28 cellular contexts compared by ENCODE assay signal in the genomic region with DNA sequence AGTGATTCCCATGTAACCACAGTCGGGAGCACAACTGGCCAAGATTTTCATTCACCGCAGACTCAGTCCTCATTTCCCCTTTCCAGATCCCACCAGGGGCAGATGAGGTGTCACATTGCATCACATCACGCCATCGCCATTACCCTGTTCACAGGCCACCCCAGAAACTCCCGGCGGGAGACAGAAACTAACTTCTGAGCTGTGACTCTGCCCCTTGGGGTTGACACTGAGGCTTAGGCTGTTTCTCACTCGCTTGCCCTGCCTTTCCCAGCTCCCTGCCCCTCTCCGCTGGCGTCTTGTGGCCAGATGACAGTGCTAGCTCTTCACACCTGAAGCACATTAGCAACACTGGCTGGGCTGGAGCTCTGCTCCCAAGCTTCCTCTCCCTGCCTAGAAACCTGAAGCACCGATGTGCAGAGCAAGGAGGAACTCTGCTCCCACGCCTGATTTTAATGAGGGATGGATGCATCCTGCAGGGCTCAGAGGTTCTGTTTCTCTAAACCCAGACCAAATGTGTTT.
DNase-seq lines count a peak whose midpoint lies in the region; ATAC-seq and TF ChIP-seq lines count a peak whose summit lies in the region.
"Had no signal": no experiment of that assay in that cellular context is flagged by ENCODE, and none has a peak within 500 bp of the region (broad histone marks: within the 10 kb centered on the region; RNA-seq: fewer than 3 reads in every experiment).

No MANE protein-coding gene starts in this region.

- H3K27ac ChIP-seq in right atrium auricular region (peak overlapping the region; percentile 76 to 78), adrenal gland (peak overlapping the region in 3 of 5 donors; percentile 6 to 79 (median 63)), mesodermal cell (ENCODE audit: low read depth, low read length, severe bottlenecking) (peak overlapping the region; percentile 72), psoas muscle (no peak overlapping the region)
- H3K27ac ChIP-seq: BLaER1, SJSA1, skin epidermis, stomach had no signal

- WGBS in adrenal gland, 4 donors: 73 to 80% (median 76%) methylated on average over 10 to 11 of the region's 11 CpGs
- WGBS in mesodermal cell (ENCODE audit: insufficient coverage in 2 of 2), 2 experiments: 78 to 83% methylated on average over 7 to 9 of the region's 11 CpGs
- 75 to 82% (median 81%) methylated on average over 11 of the region's 11 CpGs for WGBS in psoas muscle, 3 donors

- no peaks in the 10 kb centered on the region for H3K27me3 ChIP-seq in right atrium auricular region
- no peaks in the 10 kb centered on the region for H3K27me3 ChIP-seq in adrenal gland
- H3K27me3 ChIP-seq in psoas muscle (ENCODE audit: insufficient read depth in 3 of 3, low read length in 2 of 3): no peaks in the 10 kb centered on the region
- H3K27me3 ChIP-seq: BLaER1, stomach had no signal

- no peak for DNase-seq in right atrium auricular region (ENCODE audit: low spot score)
- DNase-seq in cardiac septum (ENCODE audit: low spot score): no peak
- no peak for DNase-seq in adrenal gland
- DNase-seq in DMS114 treated with DMSO at 0.1 percent for 48 hours (lab: John Stamatoyannopoulos, UW; ENCODE audit: unreplicated experiment): no peak
- no peak for DNase-seq in psoas muscle
- no peak for DNase-seq in activated CD4-positive, alpha-beta T cell treated with anti-CD3 and anti-CD28 coated beads, Interleukin-2, amount 10 ng/mL, durations not matched to agents 24 days and 14 days
- DNase-seq: activated B cell treated with CpG ODN at 0.5 μM for 24 hours; activated CD8-positive, alpha-beta T cell treated with anti-CD3 and anti-CD28 coated beads for 36 hours; activated naive CD4-positive, alpha-beta T cell; amygdala; erythroblast; foreskin melanocyte; kidney glomerular epithelial cell; NCI-H1436; NCI-H2171; NCI-H526; OCI-M1; stimulated activated CD4-positive, alpha-beta T cell treated with anti-CD3 and anti-CD28 coated beads, Interleukin-2, amount 100 ng/mL, for 48 hours; stomach had no signal

- TF ChIP-seq CTCF in right atrium auricular region (IDR thresholded peaks at IDR 0.05) (no peak), adrenal gland (IDR thresholded peaks at IDR 0.05) (no peak), psoas muscle (IDR thresholded peaks at IDR 0.05) (no peak)

- peaks cover 10% of the 10 kb centered on the region for H3K27me3 Mint-ChIP-seq in activated CD4-positive, alpha-beta T cell treated with anti-CD3 and anti-CD28 coated beads, Interleukin-2, amount 10 ng/mL, durations not matched to agents 24 days and 14 days
- H3K27me3 Mint-ChIP-seq: activated B cell treated with CpG ODN at 0.5 μM for 24 hours had no signal

- no peak overlapping the region for H3K4me3 Mint-ChIP-seq in activated CD4-positive, alpha-beta T cell treated with anti-CD3 and anti-CD28 coated beads, Interleukin-2, amount 10 ng/mL, durations not matched to agents 24 days and 14 days
- H3K4me3 Mint-ChIP-seq: activated B cell treated with CpG ODN at 0.5 μM for 24 hours; activated CD8-positive, alpha-beta T cell treated with anti-CD3 and anti-CD28 coated beads for 36 hours; central memory CD8-positive, alpha-beta T cell; mesothelial cell of epicardium; natural killer cell treated with Interleukin-12 subunit alpha and Interleukin-12 subunit beta and Interleukin-15 and Interleukin-18, amount 100 ng/mL, for 72 hours; T-helper 2 cell treated with Interferon-gamma antibody and Interleukin-4, amounts not matched to agents 5 μg/mL and 100 μg/mL, for 36 hours had no signal

- H3K36me3 ChIP-seq in right atrium auricular region (no peaks in the 10 kb centered on the region), adrenal gland (replicated peaks in 1 of 2) (peaks cover 0 to 9% of the 10 kb centered on the region in 2 donors), mesodermal cell (ENCODE audit: control insufficient read depth, insufficient read depth, low read length) (no peaks in the 10 kb centered on the region), psoas muscle (ENCODE audit: insufficient read depth in 1 of 2, low read depth in 1 of 2) (no peaks in the 10 kb centered on the region)
- H3K36me3 ChIP-seq: BLaER1, SJSA1 had no signal

- peaks cover 3% of the 10 kb centered on the region for H3K4me1 Mint-ChIP-seq in activated CD4-positive, alpha-beta T cell treated with anti-CD3 and anti-CD28 coated beads, Interleukin-2, amount 10 ng/mL, durations not matched to agents 24 days and 14 days
- H3K4me1 Mint-ChIP-seq: activated B cell treated with CpG ODN at 0.5 μM for 24 hours; central memory CD8-positive, alpha-beta T cell had no signal

- no peaks in the 10 kb centered on the region for H3K36me3 Mint-ChIP-seq in activated CD4-positive, alpha-beta T cell treated with anti-CD3 and anti-CD28 coated beads, Interleukin-2, amount 10 ng/mL, durations not matched to agents 24 days and 14 days (ENCODE audit: low read depth)
- H3K36me3 Mint-ChIP-seq: natural killer cell treated with Interleukin-12 subunit alpha and Interleukin-12 subunit beta and Interleukin-15 and Interleukin-18, amount 100 ng/mL, for 72 hours had no signal

- H3K4me3 ChIP-seq in right atrium auricular region (no peak overlapping the region), adrenal gland (no peak overlapping the region), mesodermal cell (ENCODE audit: extremely low read depth, insufficient read depth, low read length, poor library complexity, severe bottlenecking) (no peak overlapping the region), psoas muscle (no peak overlapping the region)
- H3K4me3 ChIP-seq: BLaER1, SJSA1, skin epidermis, stomach had no signal

- TF ChIP-seq POLR2A in adrenal gland (IDR thresholded peaks at IDR 0.05): no peak
- TF ChIP-seq POLR2A in GM18505 (IDR thresholded peaks at IDR 0.05; ENCODE audit: borderline replicate concordance, extremely low read depth, insufficient read depth, insufficient read length): no peak

- no peak overlapping the region for H3K27ac Mint-ChIP-seq in activated CD4-positive, alpha-beta T cell treated with anti-CD3 and anti-CD28 coated beads, Interleukin-2, amount 10 ng/mL, durations not matched to agents 24 days and 14 days
- H3K27ac Mint-ChIP-seq: activated B cell treated with CpG ODN at 0.5 μM for 24 hours; activated CD8-positive, alpha-beta T cell treated with anti-CD3 and anti-CD28 coated beads for 36 hours; mesothelial cell of epicardium; natural killer cell treated with Interleukin-12 subunit alpha and Interleukin-12 subunit beta and Interleukin-15 and Interleukin-18, amount 100 ng/mL, for 72 hours; T-helper 2 cell treated with Interferon-gamma antibody and Interleukin-4, amounts not matched to agents 5 μg/mL and 100 μg/mL, for 36 hours had no signal

- H3K9me3 ChIP-seq in right atrium auricular region: peaks cover 0 to 3% of the 10 kb centered on the region in 2 donors
- H3K9me3 ChIP-seq in adrenal gland (replicated peaks in 1 of 3): no peaks in the 10 kb centered on the region
- H3K9me3 ChIP-seq in mesodermal cell (ENCODE audit: control insufficient read depth, low read length): peaks cover 7% of the 10 kb centered on the region
- H3K9me3 ChIP-seq in psoas muscle: peaks cover 6% of the 10 kb centered on the region

- intact Hi-C loops in cardiac septum (cut with DNase I) (loop anchor here (5.0 kb wide), 1 partner anchor 246 kb away; no protein-coding TSS in a partner anchor), adrenal gland (cut with DNase I) (no loop called here), psoas muscle (cut with DNase I) (no loop called here)
- intact Hi-C loops in activated CD4-positive, alpha-beta T cell treated with anti-CD3 and anti-CD28 coated beads, Interleukin-2, amount 10 ng/mL, durations not matched to agents 24 days and 14 days (cut with micrococcal nuclease): no loop called here

- H3K4me1 ChIP-seq in right atrium auricular region (peaks cover 0 to 56% of the 10 kb centered on the region in 2 donors), adrenal gland (replicated peaks in 1 of 2) (peaks cover 21 to 28% of the 10 kb centered on the region in 2 donors), mesodermal cell (ENCODE audit: control insufficient read depth, insufficient read depth, low read length, poor library complexity, severe bottlenecking) (peaks cover 4% of the 10 kb centered on the region), psoas muscle (peaks cover 12% of the 10 kb centered on the region)
- H3K4me1 ChIP-seq: BLaER1, SJSA1 had no signal

- ATAC-seq in GM18505 (IDR thresholded peaks at IDR 0.05; ENCODE audit: unreplicated experiment): no peak
- no peak for ATAC-seq in psoas muscle
- ATAC-seq: activated CD8-positive, alpha-beta T cell treated with anti-CD3 and anti-CD28 coated beads for 36 hours; natural killer cell treated with Interleukin-12 subunit alpha and Interleukin-12 subunit beta and Interleukin-15 and Interleukin-18, amount 100 ng/mL, for 72 hours had no signal

- H3K9me3 Mint-ChIP-seq in activated CD4-positive, alpha-beta T cell treated with anti-CD3 and anti-CD28 coated beads, Interleukin-2, amount 10 ng/mL, durations not matched to agents 24 days and 14 days: peaks cover 8% of the 10 kb centered on the region
- H3K9me3 Mint-ChIP-seq: natural killer cell treated with Interleukin-12 subunit alpha and Interleukin-12 subunit beta and Interleukin-15 and Interleukin-18, amount 100 ng/mL, for 72 hours had no signal
